Comparison of ENCODE assay signal across 2 cellular contexts in the genomic region with DNA sequence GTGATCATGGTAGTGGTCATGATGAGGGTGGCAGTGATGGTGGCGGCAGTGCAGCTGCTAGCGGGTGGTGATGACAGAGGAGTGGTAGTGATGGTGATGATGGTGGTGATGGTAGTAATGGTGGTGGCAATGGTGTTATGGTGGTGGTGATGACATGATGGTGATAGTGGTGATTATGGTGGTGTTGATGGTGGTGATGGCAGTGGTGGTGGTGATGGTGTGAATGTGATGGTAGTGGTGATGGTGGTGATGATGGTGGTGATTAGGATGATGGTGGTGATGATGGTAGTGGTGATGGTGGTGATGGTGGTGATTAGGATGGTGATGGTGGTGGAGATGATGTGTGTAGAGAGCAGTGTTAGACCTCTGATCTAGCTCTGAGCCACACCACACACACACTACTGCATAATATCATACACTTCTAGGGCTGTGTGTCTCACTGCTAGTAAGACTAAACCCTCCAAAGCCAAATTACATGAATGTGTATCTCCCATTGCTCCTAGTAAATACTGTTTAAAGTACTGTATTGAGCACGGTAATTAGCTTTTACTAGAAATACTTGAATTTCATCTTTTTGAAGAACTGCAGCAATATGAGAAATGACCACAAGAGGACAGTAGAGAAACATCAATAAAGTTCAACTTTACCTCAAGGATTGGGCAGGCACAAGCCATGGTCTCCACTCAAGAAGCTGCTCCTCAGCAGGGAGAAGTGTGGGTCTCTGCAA.
TF ChIP-seq lines count a peak whose summit lies in the region.

No MANE protein-coding gene starts in this region.

TF ChIP-seq in H1, 55 proteins besides CTCF, POLR2A, EP300 and RAD21:
- no peak for TF ChIP-seq JUND (IDR thresholded peaks at IDR 0.05; ENCODE audit: low read length)
- no peak for TF ChIP-seq HDAC2 (IDR thresholded peaks at IDR 0.05; ENCODE audit: borderline replicate concordance in 1 of 2, low read depth in 2 of 2, low read length in 2 of 2)
- TF ChIP-seq, protein P1, sequence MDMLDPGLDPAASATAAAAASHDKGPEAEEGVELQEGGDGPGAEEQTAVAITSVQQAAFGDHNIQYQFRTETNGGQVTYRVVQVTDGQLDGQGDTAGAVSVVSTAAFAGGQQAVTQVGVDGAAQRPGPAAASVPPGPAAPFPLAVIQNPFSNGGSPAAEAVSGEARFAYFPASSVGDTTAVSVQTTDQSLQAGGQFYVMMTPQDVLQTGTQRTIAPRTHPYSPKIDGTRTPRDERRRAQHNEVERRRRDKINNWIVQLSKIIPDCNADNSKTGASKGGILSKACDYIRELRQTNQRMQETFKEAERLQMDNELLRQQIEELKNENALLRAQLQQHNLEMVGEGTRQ (IDR thresholded peaks at IDR 0.05; ENCODE audit: low read length), result no peak
- TF ChIP-seq POU5F1 (IDR thresholded peaks at IDR 0.05; ENCODE audit: low read depth, low read length), result no peak
- TF ChIP-seq ASH2L (IDR thresholded peaks at IDR 0.05; ENCODE audit: low read length), result no peak
- TF ChIP-seq BRCA1 (IDR thresholded peaks at IDR 0.05; ENCODE audit: low read depth, low read length), result no peak
- no peak for TF ChIP-seq NRF1 (IDR thresholded peaks at IDR 0.05; ENCODE audit: low read depth, low read length)
- TF ChIP-seq RBBP5 (IDR thresholded peaks at IDR 0.05; ENCODE audit: borderline replicate concordance, low read depth, low read length), result no peak
- no peak for TF ChIP-seq TAF1 (IDR thresholded peaks at IDR 0.05; ENCODE audit: low read depth, low read length)
- TF ChIP-seq, protein P2, sequence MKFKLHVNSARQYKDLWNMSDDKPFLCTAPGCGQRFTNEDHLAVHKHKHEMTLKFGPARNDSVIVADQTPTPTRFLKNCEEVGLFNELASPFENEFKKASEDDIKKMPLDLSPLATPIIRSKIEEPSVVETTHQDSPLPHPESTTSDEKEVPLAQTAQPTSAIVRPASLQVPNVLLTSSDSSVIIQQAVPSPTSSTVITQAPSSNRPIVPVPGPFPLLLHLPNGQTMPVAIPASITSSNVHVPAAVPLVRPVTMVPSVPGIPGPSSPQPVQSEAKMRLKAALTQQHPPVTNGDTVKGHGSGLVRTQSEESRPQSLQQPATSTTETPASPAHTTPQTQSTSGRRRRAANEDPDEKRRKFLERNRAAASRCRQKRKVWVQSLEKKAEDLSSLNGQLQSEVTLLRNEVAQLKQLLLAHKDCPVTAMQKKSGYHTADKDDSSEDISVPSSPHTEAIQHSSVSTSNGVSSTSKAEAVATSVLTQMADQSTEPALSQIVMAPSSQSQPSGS (IDR thresholded peaks at IDR 0.05; ENCODE audit: low read length), result no peak
- TF ChIP-seq GTF2F1 (IDR thresholded peaks at IDR 0.05; ENCODE audit: borderline replicate concordance, low read depth, low read length), result no peak
- TF ChIP-seq YY1 (IDR thresholded peaks at IDR 0.05; ENCODE audit: low read depth, low read length), result no peak
- TF ChIP-seq RFX5 (IDR thresholded peaks at IDR 0.05; ENCODE audit: borderline replicate concordance, low read depth, low read length), result no peak
- TF ChIP-seq TCF12 (IDR thresholded peaks at IDR 0.05; ENCODE audit: low read depth, low read length), result no peak
- TF ChIP-seq JUN (IDR thresholded peaks at IDR 0.05; ENCODE audit: low read depth, low read length), result no peak
- no peak for TF ChIP-seq SP1 (IDR thresholded peaks at IDR 0.05; ENCODE audit: low read depth, low read length)
- TF ChIP-seq SP2 (IDR thresholded peaks at IDR 0.05; ENCODE audit: low read length), result no peak
- TF ChIP-seq TBP (IDR thresholded peaks at IDR 0.05; ENCODE audit: low read depth, low read length), result no peak
- TF ChIP-seq CREB1 (IDR thresholded peaks at IDR 0.05), result no peak
- no peak for TF ChIP-seq HDAC6 (IDR thresholded peaks at IDR 0.05; ENCODE audit: low read depth, low read length)

TF ChIP-seq in neural cell, 6 proteins besides CTCF, POLR2A, EP300 and RAD21:
- TF ChIP-seq TAF1 (IDR thresholded peaks at IDR 0.05; ENCODE audit: low read depth), result no peak
- no peak for TF ChIP-seq EZH2 (IDR thresholded peaks at IDR 0.05; ENCODE audit: borderline replicate concordance, insufficient read depth, low read length, poor library complexity, severe bottlenecking)
- no peak for TF ChIP-seq POLR2AphosphoS5 (IDR thresholded peaks at IDR 0.05)
- TF ChIP-seq MXI1 (conservative IDR thresholded peaks at IDR 0.05; ENCODE audit: poor library complexity, severe bottlenecking), result no peak
- TF ChIP-seq, protein P3, sequence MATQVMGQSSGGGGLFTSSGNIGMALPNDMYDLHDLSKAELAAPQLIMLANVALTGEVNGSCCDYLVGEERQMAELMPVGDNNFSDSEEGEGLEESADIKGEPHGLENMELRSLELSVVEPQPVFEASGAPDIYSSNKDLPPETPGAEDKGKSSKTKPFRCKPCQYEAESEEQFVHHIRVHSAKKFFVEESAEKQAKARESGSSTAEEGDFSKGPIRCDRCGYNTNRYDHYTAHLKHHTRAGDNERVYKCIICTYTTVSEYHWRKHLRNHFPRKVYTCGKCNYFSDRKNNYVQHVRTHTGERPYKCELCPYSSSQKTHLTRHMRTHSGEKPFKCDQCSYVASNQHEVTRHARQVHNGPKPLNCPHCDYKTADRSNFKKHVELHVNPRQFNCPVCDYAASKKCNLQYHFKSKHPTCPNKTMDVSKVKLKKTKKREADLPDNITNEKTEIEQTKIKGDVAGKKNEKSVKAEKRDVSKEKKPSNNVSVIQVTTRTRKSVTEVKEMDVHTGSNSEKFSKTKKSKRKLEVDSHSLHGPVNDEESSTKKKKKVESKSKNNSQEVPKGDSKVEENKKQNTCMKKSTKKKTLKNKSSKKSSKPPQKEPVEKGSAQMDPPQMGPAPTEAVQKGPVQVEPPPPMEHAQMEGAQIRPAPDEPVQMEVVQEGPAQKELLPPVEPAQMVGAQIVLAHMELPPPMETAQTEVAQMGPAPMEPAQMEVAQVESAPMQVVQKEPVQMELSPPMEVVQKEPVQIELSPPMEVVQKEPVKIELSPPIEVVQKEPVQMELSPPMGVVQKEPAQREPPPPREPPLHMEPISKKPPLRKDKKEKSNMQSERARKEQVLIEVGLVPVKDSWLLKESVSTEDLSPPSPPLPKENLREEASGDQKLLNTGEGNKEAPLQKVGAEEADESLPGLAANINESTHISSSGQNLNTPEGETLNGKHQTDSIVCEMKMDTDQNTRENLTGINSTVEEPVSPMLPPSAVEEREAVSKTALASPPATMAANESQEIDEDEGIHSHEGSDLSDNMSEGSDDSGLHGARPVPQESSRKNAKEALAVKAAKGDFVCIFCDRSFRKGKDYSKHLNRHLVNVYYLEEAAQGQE (IDR thresholded peaks at IDR 0.05; ENCODE audit: borderline replicate concordance), result no peak
- peak; percentile 82 for TF ChIP-seq SMC3 (conservative IDR thresholded peaks at IDR 0.05; ENCODE audit: poor library complexity)
